Comparison of ENCODE assay signal across 19 cellular contexts in genomic region chr15:46589088-46589487, GRCh38.
DNase-seq lines count a peak whose midpoint lies in the region; ATAC-seq and TF ChIP-seq lines count a peak whose summit lies in the region.
"Had no signal": no experiment of that assay in that cellular context is flagged by ENCODE, and none has a peak within 500 bp of the region (broad histone marks: within the 10 kb centered on the region; RNA-seq: fewer than 3 reads in every experiment).

No MANE protein-coding gene starts in this region.

- no peak overlapping the region for H3K27ac ChIP-seq in GM23338 (ENCODE audit: low read depth)
- no peak overlapping the region for H3K27ac ChIP-seq in neural progenitor cell
- H3K27ac ChIP-seq: KMS-11 had no signal

- H3K9me2 ChIP-seq in GM23338 (ENCODE audit: insufficient read depth): no peaks in the 10 kb centered on the region; the same call in none of the 2 replicates

- no peaks in the 10 kb centered on the region for H3K9me3 ChIP-seq in neural progenitor cell (ENCODE audit: low read depth)
- H3K9me3 ChIP-seq: BE2C had no signal

- DNase-seq in GM23338 (ENCODE audit: low spot score): peak; percentile 13
- DNase-seq in H4 (ENCODE audit: low spot score): peak; percentile 6
- DNase-seq in neural progenitor cell (ENCODE audit: low spot score): peak; percentile 3
- no peak for DNase-seq in hippocampal formation (lab: John Stamatoyannopoulos, UW)
- DNase-seq in NCI-H2029 treated with DMSO at 0.1 percent for 48 hours (lab: John Stamatoyannopoulos, UW): no peak
- DNase-seq: ACHN; BE2C; C1 segment of cervical spinal cord; CD4-positive, CD25-positive, alpha-beta regulatory T cell; CD8-positive, alpha-beta memory T cell; COR-L47; DMS 273 treated with DMSO at 0.1 percent for 48 hours; DMS79; GDM1; HCEC 1CT had no signal

- H3K27me3 ChIP-seq in GM23338 (ENCODE audit: insufficient read depth) (no peaks in the 10 kb centered on the region), neural progenitor cell (no peaks in the 10 kb centered on the region)
- H3K27me3 ChIP-seq: BE2C had no signal

- H3K4me3 Mint-ChIP-seq in GM23338 (no peak overlapping the region), neural progenitor cell (no peak overlapping the region)
- H3K4me3 Mint-ChIP-seq: CD4-positive, CD25-positive, alpha-beta regulatory T cell; CD8-positive, alpha-beta memory T cell had no signal

- no peak overlapping the region for H3K4me3 ChIP-seq in GM23338
- no peak overlapping the region for H3K4me3 ChIP-seq in neural progenitor cell

- H4K20me1 ChIP-seq in GM23338 (replicated peaks; ENCODE audit: insufficient read depth): no peaks in the 10 kb centered on the region
- H4K20me1 ChIP-seq in neural progenitor cell (ENCODE audit: low read depth): no peaks in the 10 kb centered on the region

- TF ChIP-seq CTCF in GM23338 (conservative IDR thresholded peaks at IDR 0.05; ENCODE audit: low read depth in 2 of 2) (no peak), neural progenitor cell (IDR thresholded peaks at IDR 0.05) (no peak)

- no peak overlapping the region for H3K9ac ChIP-seq in neural progenitor cell
- H3K9ac ChIP-seq: KMS-11 had no signal

- H3K36me3 Mint-ChIP-seq in GM23338 (ENCODE audit: low read depth): peaks cover 18% of the 10 kb centered on the region
- H3K36me3 Mint-ChIP-seq in neural progenitor cell: no peaks in the 10 kb centered on the region
- H3K36me3 Mint-ChIP-seq: CD4-positive, CD25-positive, alpha-beta regulatory T cell; CD8-positive, alpha-beta memory T cell had no signal

- ATAC-seq in GM23338 (no peak), GM19035 (IDR thresholded peaks at IDR 0.05; ENCODE audit: unreplicated experiment) (no peak), GM21360 (IDR thresholded peaks at IDR 0.05; ENCODE audit: unreplicated experiment) (no peak)

- H3F3A ChIP-seq in GM23338 (replicated peaks; ENCODE audit: low read depth) (no peaks in the 10 kb centered on the region), neural progenitor cell (ENCODE audit: low read depth) (no peaks in the 10 kb centered on the region)

- no peaks in the 10 kb centered on the region for H3K36me3 ChIP-seq in GM23338 (ENCODE audit: insufficient read depth)
- H3K36me3 ChIP-seq in neural progenitor cell: no peaks in the 10 kb centered on the region
- H3K36me3 ChIP-seq: BE2C had no signal

- no peaks in the 10 kb centered on the region for H3K79me2 ChIP-seq in GM23338 (replicated peaks; ENCODE audit: insufficient read depth)
- no peaks in the 10 kb centered on the region for H3K79me2 ChIP-seq in neural progenitor cell (ENCODE audit: low read depth)

- no peak overlapping the region; the same call in 1 of the 2 replicates for H3K27ac Mint-ChIP-seq in GM23338
- no peak overlapping the region for H3K27ac Mint-ChIP-seq in neural progenitor cell
- H3K27ac Mint-ChIP-seq: CD4-positive, CD25-positive, alpha-beta regulatory T cell; CD8-positive, alpha-beta memory T cell had no signal

- peak overlapping the region; percentile 3; the same call in 1 of the 2 replicates for H2AFZ ChIP-seq in GM23338
- H2AFZ ChIP-seq in neural progenitor cell (replicated peaks): peak overlapping the region; percentile 19

- H3K4me1 Mint-ChIP-seq in GM23338 (peaks cover 3% of the 10 kb centered on the region; the same call in 2 of the 3 replicates), neural progenitor cell (peaks cover 4% of the 10 kb centered on the region)
- H3K4me1 Mint-ChIP-seq: CD4-positive, CD25-positive, alpha-beta regulatory T cell; CD8-positive, alpha-beta memory T cell had no signal

- H3K27me3 Mint-ChIP-seq in GM23338 (ENCODE audit: insufficient read depth, low read depth, poor library complexity): no peaks in the 10 kb centered on the region
- H3K27me3 Mint-ChIP-seq in neural progenitor cell (ENCODE audit: insufficient read depth, low read depth): peaks cover 2% of the 10 kb centered on the region
- H3K27me3 Mint-ChIP-seq: CD4-positive, CD25-positive, alpha-beta regulatory T cell had no signal

- H3K4me2 ChIP-seq in GM23338 (no peak overlapping the region), neural progenitor cell (no peak overlapping the region)
- H3K4me2 ChIP-seq: KMS-11 had no signal

- H3K9me3 Mint-ChIP-seq in GM23338 (peaks cover 62% of the 10 kb centered on the region), neural progenitor cell (no peaks in the 10 kb centered on the region)

- H3K4me1 ChIP-seq in GM23338 (ENCODE audit: insufficient read depth): no peaks in the 10 kb centered on the region
- no peaks in the 10 kb centered on the region for H3K4me1 ChIP-seq in neural progenitor cell
- H3K4me1 ChIP-seq: BE2C had no signal

TF ChIP-seq in GM23338, 12 proteins besides CTCF, POLR2A, EP300 and RAD21 (continues in another document):
- no peak for TF ChIP-seq REST (IDR thresholded peaks at IDR 0.05; ENCODE audit: unreplicated experiment)

TF ChIP-seq in PFSK-1, 5 proteins besides CTCF, POLR2A, EP300 and RAD21:
- TF ChIP-seq TAF1 (IDR thresholded peaks at IDR 0.05; ENCODE audit: borderline replicate concordance, insufficient read depth, low read length): no peak
- TF ChIP-seq POLR2AphosphoS5 (IDR thresholded peaks at IDR 0.05; ENCODE audit: low read depth, low read length): no peak
- TF ChIP-seq SIN3A (IDR thresholded peaks at IDR 0.05; ENCODE audit: borderline replicate concordance, insufficient read depth, low read length): 0 out of 2 replicates have a peak, but pooled peaks have one; percentile 30
- no peak for TF ChIP-seq FOXP2 (optimal IDR thresholded peaks at IDR 0.05; ENCODE audit: borderline replicate concordance, extremely low read depth, extremely low read length, insufficient read depth)
TF ChIP-seq in PFSK-1: peak in this region for 1.

Comparison
In these comparisons a context has a peak if more than half of its experiments do, and no peak if none do; other contexts are left out.
1. DNase-seq: peak in GM23338 (single experiment), H4 (single experiment) and neural progenitor cell (single experiment); none in hippocampal formation (0 of 2) and NCI-H2029 treated with DMSO at 0.1 percent for 48 hours (single experiment).